8 cellular contexts compared by ENCODE assay signal in the genomic region with DNA sequence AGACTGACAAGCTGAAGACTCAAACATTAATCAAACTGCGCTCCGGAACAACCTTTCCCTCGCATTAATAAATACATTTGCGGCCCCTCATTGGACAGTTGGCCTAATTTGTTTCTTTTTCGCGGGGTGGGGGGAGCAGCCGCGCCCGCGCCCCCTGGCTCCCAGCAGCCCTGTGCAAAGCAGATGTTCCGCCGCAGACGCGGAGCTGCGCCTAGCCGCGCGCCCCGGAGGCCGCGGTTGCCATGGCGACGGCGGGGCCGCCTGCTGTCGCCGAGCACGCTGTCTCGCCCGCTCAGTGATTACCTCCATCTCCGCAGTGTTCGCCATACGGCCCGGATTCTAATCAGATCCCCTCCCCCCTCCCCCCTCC. TPM values are rescaled to one million over a fixed set of nuclear protein-coding genes. Genes with fewer than 3 reads are reported as not detected.
DNase-seq lines count a peak whose midpoint lies in the region; ATAC-seq and TF ChIP-seq lines count a peak whose summit lies in the region.

No MANE protein-coding gene starts in this region.

- H3K4me2 ChIP-seq in Karpas-422 (ENCODE audit: low read depth, low read length, poor library complexity, severe bottlenecking), result peak overlapping the region; percentile 100

- ATAC-seq in SK-N-SH treated with all-trans-retinoic acid at 6 μM for 48 hours (peak; percentile 62), HG02970 (IDR thresholded peaks at IDR 0.05; ENCODE audit: low FRiP score, unreplicated experiment) (no peak), HG02623 (IDR thresholded peaks at IDR 0.05; ENCODE audit: unreplicated experiment) (no peak)

- DNase-seq in DMS79 treated with DMSO at 0.1 percent for 48 hours (lab: John Stamatoyannopoulos, UW), result peak; percentile 81
- DNase-seq in Karpas-422, result peak; percentile 93
- peak in 33 of 58 donors; percentile 12 to 68 (median 37) for DNase-seq in anterior cingulate cortex (lab: John Stamatoyannopoulos, UW)
- DNase-seq in stimulated activated CD4-positive, alpha-beta T cell treated with anti-CD3 and anti-CD28 coated beads, Interleukin-2, amount 100 ng/mL, for 24 hours, result peak; percentile 62 to 73

- H3K9me2 ChIP-seq in Karpas-422 (replicated peaks; ENCODE audit: insufficient read depth, low read length), result no peaks in the 10 kb centered on the region

- no peaks in the 10 kb centered on the region for H3K27me3 ChIP-seq in Karpas-422 (ENCODE audit: low read length)
- peaks cover 31% of the 10 kb centered on the region for H3K27me3 ChIP-seq in iPS-20b (ENCODE audit: insufficient read depth, low read length)

- H3K36me3 ChIP-seq in Karpas-422 (ENCODE audit: insufficient read depth, low read length) (no peaks in the 10 kb centered on the region), iPS-20b (ENCODE audit: insufficient read depth, low read depth, low read length) (no peaks in the 10 kb centered on the region)

- peak overlapping the region; percentile 84 for H3K9ac ChIP-seq in Karpas-422 (ENCODE audit: low read length)
- H3K9ac ChIP-seq in iPS-20b (ENCODE audit: low read depth, low read length), result peak overlapping the region; percentile 79; the same call in 1 of the 2 replicates

- H3K4me3 ChIP-seq in Karpas-422 (ENCODE audit: low read length) (peak overlapping the region; percentile 80), iPS-20b (ENCODE audit: low read length) (peak overlapping the region; percentile 78)

- H3K27ac ChIP-seq in Karpas-422 (ENCODE audit: low read length), result peak overlapping the region; percentile 66
- no peak overlapping the region for H3K27ac ChIP-seq in iPS-20b (ENCODE audit: low read length)

- no peaks in the 10 kb centered on the region for H3K9me3 ChIP-seq in Karpas-422 (ENCODE audit: low read length)
- no peaks in the 10 kb centered on the region for H3K9me3 ChIP-seq in iPS-20b (ENCODE audit: insufficient read depth, low read depth, low read length)

- H2AFZ ChIP-seq in Karpas-422 (ENCODE audit: low read length), result peak overlapping the region; percentile 95

- no peaks in the 10 kb centered on the region for H3K79me2 ChIP-seq in Karpas-422 (ENCODE audit: low read length)

- H3K4me1 ChIP-seq in Karpas-422 (ENCODE audit: low read length), result peaks cover 41% of the 10 kb centered on the region
- peaks cover 4% of the 10 kb centered on the region; the same call in 1 of the 2 replicates for H3K4me1 ChIP-seq in iPS-20b (ENCODE audit: insufficient read depth, low read length)

- no peaks in the 10 kb centered on the region for H4K20me1 ChIP-seq in Karpas-422 (ENCODE audit: insufficient read depth, low read depth, low read length)

TF ChIP-seq in SK-N-SH treated with all-trans-retinoic acid at 6 μM for 48 hours, 23 proteins besides CTCF, POLR2A, EP300 and RAD21:
- TF ChIP-seq CSDC2 (CRISPR knock-in tag; IDR thresholded peaks at IDR 0.05), result no peak
- TF ChIP-seq, protein P1, sequence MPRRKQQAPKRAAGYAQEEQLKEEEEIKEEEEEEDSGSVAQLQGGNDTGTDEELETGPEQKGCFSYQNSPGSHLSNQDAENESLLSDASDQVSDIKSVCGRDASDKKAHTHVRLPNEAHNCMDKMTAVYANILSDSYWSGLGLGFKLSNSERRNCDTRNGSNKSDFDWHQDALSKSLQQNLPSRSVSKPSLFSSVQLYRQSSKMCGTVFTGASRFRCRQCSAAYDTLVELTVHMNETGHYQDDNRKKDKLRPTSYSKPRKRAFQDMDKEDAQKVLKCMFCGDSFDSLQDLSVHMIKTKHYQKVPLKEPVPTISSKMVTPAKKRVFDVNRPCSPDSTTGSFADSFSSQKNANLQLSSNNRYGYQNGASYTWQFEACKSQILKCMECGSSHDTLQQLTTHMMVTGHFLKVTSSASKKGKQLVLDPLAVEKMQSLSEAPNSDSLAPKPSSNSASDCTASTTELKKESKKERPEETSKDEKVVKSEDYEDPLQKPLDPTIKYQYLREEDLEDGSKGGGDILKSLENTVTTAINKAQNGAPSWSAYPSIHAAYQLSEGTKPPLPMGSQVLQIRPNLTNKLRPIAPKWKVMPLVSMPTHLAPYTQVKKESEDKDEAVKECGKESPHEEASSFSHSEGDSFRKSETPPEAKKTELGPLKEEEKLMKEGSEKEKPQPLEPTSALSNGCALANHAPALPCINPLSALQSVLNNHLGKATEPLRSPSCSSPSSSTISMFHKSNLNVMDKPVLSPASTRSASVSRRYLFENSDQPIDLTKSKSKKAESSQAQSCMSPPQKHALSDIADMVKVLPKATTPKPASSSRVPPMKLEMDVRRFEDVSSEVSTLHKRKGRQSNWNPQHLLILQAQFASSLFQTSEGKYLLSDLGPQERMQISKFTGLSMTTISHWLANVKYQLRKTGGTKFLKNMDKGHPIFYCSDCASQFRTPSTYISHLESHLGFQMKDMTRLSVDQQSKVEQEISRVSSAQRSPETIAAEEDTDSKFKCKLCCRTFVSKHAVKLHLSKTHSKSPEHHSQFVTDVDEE (CRISPR knock-in tag; IDR thresholded peaks at IDR 0.05), result peak; percentile 38; the same call in 1 of the 2 replicates
- TF ChIP-seq, protein P2, sequence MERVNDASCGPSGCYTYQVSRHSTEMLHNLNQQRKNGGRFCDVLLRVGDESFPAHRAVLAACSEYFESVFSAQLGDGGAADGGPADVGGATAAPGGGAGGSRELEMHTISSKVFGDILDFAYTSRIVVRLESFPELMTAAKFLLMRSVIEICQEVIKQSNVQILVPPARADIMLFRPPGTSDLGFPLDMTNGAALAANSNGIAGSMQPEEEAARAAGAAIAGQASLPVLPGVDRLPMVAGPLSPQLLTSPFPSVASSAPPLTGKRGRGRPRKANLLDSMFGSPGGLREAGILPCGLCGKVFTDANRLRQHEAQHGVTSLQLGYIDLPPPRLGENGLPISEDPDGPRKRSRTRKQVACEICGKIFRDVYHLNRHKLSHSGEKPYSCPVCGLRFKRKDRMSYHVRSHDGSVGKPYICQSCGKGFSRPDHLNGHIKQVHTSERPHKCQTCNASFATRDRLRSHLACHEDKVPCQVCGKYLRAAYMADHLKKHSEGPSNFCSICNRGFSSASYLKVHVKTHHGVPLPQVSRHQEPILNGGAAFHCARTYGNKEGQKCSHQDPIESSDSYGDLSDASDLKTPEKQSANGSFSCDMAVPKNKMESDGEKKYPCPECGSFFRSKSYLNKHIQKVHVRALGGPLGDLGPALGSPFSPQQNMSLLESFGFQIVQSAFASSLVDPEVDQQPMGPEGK (CRISPR knock-in tag; IDR thresholded peaks at IDR 0.05; ENCODE audit: borderline replicate concordance), result peak; percentile 74; the same call in 1 of the 2 replicates
- no peak for TF ChIP-seq SNAI2 (CRISPR knock-in tag; IDR thresholded peaks at IDR 0.05)
- TF ChIP-seq, protein P3, sequence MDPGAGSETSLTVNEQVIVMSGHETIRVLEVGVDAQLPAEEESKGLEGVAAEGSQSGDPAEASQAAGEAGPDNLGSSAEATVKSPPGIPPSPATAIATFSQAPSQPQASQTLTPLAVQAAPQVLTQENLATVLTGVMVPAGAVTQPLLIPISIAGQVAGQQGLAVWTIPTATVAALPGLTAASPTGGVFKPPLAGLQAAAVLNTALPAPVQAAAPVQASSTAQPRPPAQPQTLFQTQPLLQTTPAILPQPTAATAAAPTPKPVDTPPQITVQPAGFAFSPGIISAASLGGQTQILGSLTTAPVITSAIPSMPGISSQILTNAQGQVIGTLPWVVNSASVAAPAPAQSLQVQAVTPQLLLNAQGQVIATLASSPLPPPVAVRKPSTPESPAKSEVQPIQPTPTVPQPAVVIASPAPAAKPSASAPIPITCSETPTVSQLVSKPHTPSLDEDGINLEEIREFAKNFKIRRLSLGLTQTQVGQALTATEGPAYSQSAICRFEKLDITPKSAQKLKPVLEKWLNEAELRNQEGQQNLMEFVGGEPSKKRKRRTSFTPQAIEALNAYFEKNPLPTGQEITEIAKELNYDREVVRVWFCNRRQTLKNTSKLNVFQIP (CRISPR knock-in tag; IDR thresholded peaks at IDR 0.05; ENCODE audit: borderline replicate concordance, low read depth), result no peak
- TF ChIP-seq TOX (CRISPR knock-in tag; IDR thresholded peaks at IDR 0.05; ENCODE audit: borderline replicate concordance), result no peak
- TF ChIP-seq TCF4 (CRISPR knock-in tag; IDR thresholded peaks at IDR 0.05; ENCODE audit: borderline replicate concordance), result peak; percentile 71; the same call in 1 of the 2 replicates
- 0 out of 2 replicates have a peak, but pooled peaks have one; percentile 2 for TF ChIP-seq ZNF8 (CRISPR knock-in tag; IDR thresholded peaks at IDR 0.05)
- TF ChIP-seq ARNTL (CRISPR knock-in tag; IDR thresholded peaks at IDR 0.05; ENCODE audit: borderline replicate concordance, low read depth), result no peak
- no peak for TF ChIP-seq OSR1 (CRISPR knock-in tag; IDR thresholded peaks at IDR 0.05)
- no peak for TF ChIP-seq ZC3H10 (CRISPR knock-in tag; IDR thresholded peaks at IDR 0.05)
- no peak for TF ChIP-seq ESRRG (CRISPR knock-in tag; IDR thresholded peaks at IDR 0.05)
- TF ChIP-seq, protein P4, sequence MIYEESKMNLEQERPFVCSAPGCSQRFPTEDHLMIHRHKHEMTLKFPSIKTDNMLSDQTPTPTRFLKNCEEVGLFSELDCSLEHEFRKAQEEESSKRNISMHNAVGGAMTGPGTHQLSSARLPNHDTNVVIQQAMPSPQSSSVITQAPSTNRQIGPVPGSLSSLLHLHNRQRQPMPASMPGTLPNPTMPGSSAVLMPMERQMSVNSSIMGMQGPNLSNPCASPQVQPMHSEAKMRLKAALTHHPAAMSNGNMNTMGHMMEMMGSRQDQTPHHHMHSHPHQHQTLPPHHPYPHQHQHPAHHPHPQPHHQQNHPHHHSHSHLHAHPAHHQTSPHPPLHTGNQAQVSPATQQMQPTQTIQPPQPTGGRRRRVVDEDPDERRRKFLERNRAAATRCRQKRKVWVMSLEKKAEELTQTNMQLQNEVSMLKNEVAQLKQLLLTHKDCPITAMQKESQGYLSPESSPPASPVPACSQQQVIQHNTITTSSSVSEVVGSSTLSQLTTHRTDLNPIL (CRISPR knock-in tag; IDR thresholded peaks at IDR 0.05; ENCODE audit: low read depth), result no peak
TF ChIP-seq in SK-N-SH treated with all-trans-retinoic acid at 6 μM for 48 hours: peak in this region for 4.

RNA-seq across cellular contexts. Expression of a gene that starts 25.5 kb away (rescaled TPM):
- total RNA-seq in Karpas-422 (2014; rRNA removed; shearing (Covaris generic); ENCODE audit: low replicate concordance), result not detected in 2 replicates

RNA-seq across cellular contexts. Expression of a gene that starts 36.0 kb away (rescaled TPM):
- total RNA-seq in Karpas-422 (2014; rRNA removed; shearing (Covaris generic); ENCODE audit: low replicate concordance), result 48.7 and 52.7 TPM in 2 replicates

RNA-seq across cellular contexts. Expression of a gene that starts 41.2 kb away (rescaled TPM):
- 213 and 402 TPM in 2 replicates for total RNA-seq in Karpas-422 (2014; rRNA removed; shearing (Covaris generic); ENCODE audit: low replicate concordance)

RNA-seq across cellular contexts. Expression of a gene that starts 54.5 kb away (rescaled TPM):
- total RNA-seq in Karpas-422 (2014; rRNA removed; shearing (Covaris generic); ENCODE audit: low replicate concordance), result 0.97 and 2.7 TPM in 2 replicates

Comparison
In these comparisons a context has a peak if more than half of its experiments do, and no peak if none do; other contexts are left out.
1. DNase-seq: peak in every context shown above with its lines; median percentile 93 in Karpas-422; 81 in DMS79 treated with DMSO at 0.1 percent for 48 hours; 68 in stimulated activated CD4-positive, alpha-beta T cell treated with anti-CD3 and anti-CD28 coated beads, Interleukin-2, amount 100 ng/mL, for 24 hours; 37 in anterior cingulate cortex.